1 cellular context compared by ENCODE assay signal in the genomic region with DNA sequence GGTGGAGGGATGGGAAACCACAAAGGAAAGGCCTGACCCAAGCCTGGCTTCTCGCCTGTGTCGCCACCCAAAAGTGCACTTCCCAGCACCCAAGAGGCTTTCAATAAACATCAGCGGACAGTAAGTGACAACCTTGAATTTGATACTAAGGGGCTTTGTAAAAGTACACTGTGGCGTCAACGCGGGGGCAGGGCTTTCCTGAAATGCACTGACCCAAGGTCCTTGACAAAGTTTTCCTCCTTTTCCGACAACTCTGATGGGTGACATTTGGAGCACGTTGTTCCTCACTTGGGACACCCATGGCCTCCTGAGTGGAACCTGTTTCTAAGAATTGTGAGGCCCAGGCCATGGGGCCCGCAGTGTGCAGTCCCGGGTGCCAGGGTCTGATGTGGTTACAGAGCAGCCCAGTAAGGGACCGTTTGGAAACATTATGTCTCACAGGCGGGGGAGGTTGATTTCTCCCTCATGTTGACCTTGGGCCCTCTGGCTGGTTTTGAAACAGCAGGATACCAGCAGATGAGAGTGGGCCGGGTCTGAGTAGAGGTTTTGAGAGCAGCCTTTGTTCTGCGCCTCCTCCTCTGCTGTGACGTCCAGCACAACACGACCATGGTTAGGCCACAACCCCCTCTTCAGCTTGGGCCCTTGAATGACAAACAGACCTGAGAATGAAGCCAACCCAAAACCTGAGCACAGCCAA.
TF ChIP-seq lines count a peak whose summit lies in the region.

No MANE protein-coding gene starts in this region.

TF ChIP-seq in HepG2, 621 proteins besides CTCF, POLR2A, EP300 and RAD21 (continued from another document and continues in another):
- TF ChIP-seq, protein P1, sequence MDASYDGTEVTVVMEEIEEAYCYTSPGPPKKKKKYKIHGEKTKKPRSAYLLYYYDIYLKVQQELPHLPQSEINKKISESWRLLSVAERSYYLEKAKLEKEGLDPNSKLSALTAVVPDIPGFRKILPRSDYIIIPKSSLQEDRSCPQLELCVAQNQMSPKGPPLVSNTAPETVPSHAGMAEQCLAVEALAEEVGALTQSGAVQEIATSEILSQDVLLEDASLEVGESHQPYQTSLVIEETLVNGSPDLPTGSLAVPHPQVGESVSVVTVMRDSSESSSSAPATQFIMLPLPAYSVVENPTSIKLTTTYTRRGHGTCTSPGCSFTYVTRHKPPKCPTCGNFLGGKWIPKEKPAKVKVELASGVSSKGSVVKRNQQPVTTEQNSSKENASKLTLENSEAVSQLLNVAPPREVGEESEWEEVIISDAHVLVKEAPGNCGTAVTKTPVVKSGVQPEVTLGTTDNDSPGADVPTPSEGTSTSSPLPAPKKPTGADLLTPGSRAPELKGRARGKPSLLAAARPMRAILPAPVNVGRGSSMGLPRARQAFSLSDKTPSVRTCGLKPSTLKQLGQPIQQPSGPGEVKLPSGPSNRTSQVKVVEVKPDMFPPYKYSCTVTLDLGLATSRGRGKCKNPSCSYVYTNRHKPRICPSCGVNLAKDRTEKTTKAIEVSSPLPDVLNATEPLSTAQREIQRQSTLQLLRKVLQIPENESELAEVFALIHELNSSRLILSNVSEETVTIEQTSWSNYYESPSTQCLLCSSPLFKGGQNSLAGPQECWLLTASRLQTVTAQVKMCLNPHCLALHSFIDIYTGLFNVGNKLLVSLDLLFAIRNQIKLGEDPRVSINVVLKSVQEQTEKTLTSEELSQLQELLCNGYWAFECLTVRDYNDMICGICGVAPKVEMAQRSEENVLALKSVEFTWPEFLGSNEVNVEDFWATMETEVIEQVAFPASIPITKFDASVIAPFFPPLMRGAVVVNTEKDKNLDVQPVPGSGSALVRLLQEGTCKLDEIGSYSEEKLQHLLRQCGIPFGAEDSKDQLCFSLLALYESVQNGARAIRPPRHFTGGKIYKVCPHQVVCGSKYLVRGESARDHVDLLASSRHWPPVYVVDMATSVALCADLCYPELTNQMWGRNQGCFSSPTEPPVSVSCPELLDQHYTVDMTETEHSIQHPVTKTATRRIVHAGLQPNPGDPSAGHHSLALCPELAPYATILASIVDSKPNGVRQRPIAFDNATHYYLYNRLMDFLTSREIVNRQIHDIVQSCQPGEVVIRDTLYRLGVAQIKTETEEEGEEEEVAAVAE (CRISPR knock-in tag; IDR thresholded peaks at IDR 0.05; ENCODE audit: borderline replicate concordance): no peak; the same call in 1 of the 2 replicates
- TF ChIP-seq DNMT1 (CRISPR knock-in tag; IDR thresholded peaks at IDR 0.05): no peak
- TF ChIP-seq JUNB (CRISPR knock-in tag; IDR thresholded peaks at IDR 0.05; ENCODE audit: borderline replicate concordance): no peak
- TF ChIP-seq POLR2AphosphoS2 (IDR thresholded peaks at IDR 0.05; ENCODE audit: low read depth, low read length): no peak
- no peak for TF ChIP-seq ZNF343 (CRISPR knock-in tag; IDR thresholded peaks at IDR 0.05)
- no peak; the same call in 1 of the 2 replicates for TF ChIP-seq GZF1 (CRISPR knock-in tag; IDR thresholded peaks at IDR 0.05)
- TF ChIP-seq ZKSCAN1 (IDR thresholded peaks at IDR 0.05; ENCODE audit: low read length): no peak
- TF ChIP-seq, protein P2, sequence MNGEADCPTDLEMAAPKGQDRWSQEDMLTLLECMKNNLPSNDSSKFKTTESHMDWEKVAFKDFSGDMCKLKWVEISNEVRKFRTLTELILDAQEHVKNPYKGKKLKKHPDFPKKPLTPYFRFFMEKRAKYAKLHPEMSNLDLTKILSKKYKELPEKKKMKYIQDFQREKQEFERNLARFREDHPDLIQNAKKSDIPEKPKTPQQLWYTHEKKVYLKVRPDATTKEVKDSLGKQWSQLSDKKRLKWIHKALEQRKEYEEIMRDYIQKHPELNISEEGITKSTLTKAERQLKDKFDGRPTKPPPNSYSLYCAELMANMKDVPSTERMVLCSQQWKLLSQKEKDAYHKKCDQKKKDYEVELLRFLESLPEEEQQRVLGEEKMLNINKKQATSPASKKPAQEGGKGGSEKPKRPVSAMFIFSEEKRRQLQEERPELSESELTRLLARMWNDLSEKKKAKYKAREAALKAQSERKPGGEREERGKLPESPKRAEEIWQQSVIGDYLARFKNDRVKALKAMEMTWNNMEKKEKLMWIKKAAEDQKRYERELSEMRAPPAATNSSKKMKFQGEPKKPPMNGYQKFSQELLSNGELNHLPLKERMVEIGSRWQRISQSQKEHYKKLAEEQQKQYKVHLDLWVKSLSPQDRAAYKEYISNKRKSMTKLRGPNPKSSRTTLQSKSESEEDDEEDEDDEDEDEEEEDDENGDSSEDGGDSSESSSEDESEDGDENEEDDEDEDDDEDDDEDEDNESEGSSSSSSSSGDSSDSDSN (CRISPR knock-in tag; IDR thresholded peaks at IDR 0.05): no peak
- TF ChIP-seq NONO (IDR thresholded peaks at IDR 0.05): no peak
- no peak; the same call in 1 of the 2 replicates for TF ChIP-seq NONO (CRISPR knock-in tag; conservative IDR thresholded peaks at IDR 0.05)
- TF ChIP-seq ZNF101 (CRISPR knock-in tag; IDR thresholded peaks at IDR 0.05; ENCODE audit: borderline replicate concordance, low read depth): no peak
- TF ChIP-seq ZBTB42 (CRISPR knock-in tag; IDR thresholded peaks at IDR 0.05): no peak
- TF ChIP-seq SRSF4 (IDR thresholded peaks at IDR 0.05; ENCODE audit: low read depth, low read length, poor library complexity, severe bottlenecking): no peak
- TF ChIP-seq, protein P3, sequence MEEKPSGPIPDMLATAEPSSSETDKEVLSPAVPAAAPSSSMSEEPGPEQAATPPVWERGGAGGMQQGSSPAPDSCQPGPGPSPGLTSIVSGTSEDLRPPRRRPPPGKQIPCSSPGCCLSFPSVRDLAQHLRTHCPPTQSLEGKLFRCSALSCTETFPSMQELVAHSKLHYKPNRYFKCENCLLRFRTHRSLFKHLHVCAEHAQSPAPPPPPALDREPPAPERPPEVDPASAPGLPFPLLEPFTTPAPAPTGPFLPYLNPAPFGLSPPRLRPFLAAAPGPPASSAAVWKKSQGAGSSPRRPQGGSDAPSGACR (CRISPR knock-in tag; IDR thresholded peaks at IDR 0.05): 0 out of 2 replicates have a peak, but pooled peaks have one; percentile 43
- no peak for TF ChIP-seq FOXA1 (IDR thresholded peaks at IDR 0.05)
- peak; percentile 80 for TF ChIP-seq FOXA1 (CRISPR knock-in tag; IDR thresholded peaks at IDR 0.05)
- TF ChIP-seq AGO2 (optimal IDR thresholded peaks at IDR 0.05; ENCODE audit: low read depth, low read length): no peak
- TF ChIP-seq, protein P4, sequence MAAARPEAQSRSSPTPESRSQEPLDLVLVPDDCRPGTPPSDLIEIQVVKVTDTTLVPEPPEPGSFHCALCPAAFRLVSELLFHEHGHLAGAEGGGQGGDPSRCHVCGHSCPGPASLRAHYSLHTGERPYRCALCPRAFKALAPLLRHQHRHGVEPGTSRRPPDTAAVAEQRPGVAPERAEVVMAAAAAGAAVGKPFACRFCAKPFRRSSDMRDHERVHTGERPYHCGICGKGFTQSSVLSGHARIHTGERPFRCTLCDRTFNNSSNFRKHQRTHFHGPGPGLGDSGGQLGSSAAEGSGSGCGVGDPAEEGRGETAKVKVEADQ (CRISPR knock-in tag; IDR thresholded peaks at IDR 0.05; ENCODE audit: borderline replicate concordance): no peak
- TF ChIP-seq BHLHE40 (IDR thresholded peaks at IDR 0.05; ENCODE audit: low read length): no peak
- TF ChIP-seq SP4 (CRISPR knock-in tag; IDR thresholded peaks at IDR 0.05): peak; percentile 46; the same call in 1 of the 2 replicates
- no peak for TF ChIP-seq MTF1 (CRISPR knock-in tag; IDR thresholded peaks at IDR 0.05)
- peak; percentile 96 for TF ChIP-seq BCL6 (CRISPR knock-in tag; IDR thresholded peaks at IDR 0.05)
- peak; percentile 59 for TF ChIP-seq SKI (IDR thresholded peaks at IDR 0.05; ENCODE audit: partially characterized antibody)
- TF ChIP-seq KLF16 (CRISPR knock-in tag; IDR thresholded peaks at IDR 0.05): 0 out of 4 replicates have a peak, but pooled peaks of 1 of the 2 experiments have one; percentile 49
- no peak for TF ChIP-seq MLLT10 (CRISPR knock-in tag; IDR thresholded peaks at IDR 0.05)
- TF ChIP-seq XRCC5 (optimal IDR thresholded peaks at IDR 0.05; ENCODE audit: low read length): peak; percentile 80
- TF ChIP-seq TMF1 (CRISPR knock-in tag; IDR thresholded peaks at IDR 0.05; ENCODE audit: low read depth): no peak
- TF ChIP-seq, protein P5, sequence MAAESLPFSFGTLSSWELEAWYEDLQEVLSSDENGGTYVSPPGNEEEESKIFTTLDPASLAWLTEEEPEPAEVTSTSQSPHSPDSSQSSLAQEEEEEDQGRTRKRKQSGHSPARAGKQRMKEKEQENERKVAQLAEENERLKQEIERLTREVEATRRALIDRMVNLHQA (CRISPR knock-in tag; IDR thresholded peaks at IDR 0.05): no peak
- TF ChIP-seq ZNF326 (CRISPR knock-in tag; IDR thresholded peaks at IDR 0.05; ENCODE audit: borderline replicate concordance): no peak
- TF ChIP-seq, protein P6, sequence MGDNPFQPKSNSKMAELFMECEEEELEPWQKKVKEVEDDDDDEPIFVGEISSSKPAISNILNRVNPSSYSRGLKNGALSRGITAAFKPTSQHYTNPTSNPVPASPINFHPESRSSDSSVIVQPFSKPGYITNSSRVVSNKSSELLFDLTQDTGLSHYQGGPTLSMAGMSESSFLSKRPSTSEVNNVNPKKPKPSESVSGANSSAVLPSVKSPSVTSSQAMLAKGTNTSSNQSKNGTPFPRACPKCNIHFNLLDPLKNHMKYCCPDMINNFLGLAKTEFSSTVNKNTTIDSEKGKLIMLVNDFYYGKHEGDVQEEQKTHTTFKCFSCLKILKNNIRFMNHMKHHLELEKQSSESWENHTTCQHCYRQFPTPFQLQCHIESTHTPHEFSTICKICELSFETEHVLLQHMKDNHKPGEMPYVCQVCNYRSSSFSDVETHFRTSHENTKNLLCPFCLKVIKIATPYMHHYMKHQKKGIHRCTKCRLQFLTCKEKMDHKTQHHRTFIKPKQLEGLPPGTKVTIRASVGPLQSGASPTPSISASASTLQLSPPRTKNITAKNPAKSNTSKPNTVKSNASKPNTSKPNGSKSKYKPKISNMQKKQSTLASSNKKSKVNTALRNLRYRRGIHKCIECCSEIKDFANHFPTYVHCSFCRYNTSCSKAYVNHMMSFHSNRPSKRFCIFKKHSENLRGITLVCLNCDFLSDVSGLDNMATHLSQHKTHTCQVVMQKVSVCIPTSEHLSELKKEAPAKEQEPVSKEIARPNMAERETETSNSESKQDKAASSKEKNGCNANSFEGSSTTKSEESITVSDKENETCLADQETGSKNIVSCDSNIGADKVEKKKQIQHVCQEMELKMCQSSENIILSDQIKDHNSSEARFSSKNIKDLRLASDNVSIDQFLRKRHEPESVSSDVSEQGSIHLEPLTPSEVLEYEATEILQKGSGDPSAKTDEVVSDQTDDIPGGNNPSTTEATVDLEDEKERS (CRISPR knock-in tag; IDR thresholded peaks at IDR 0.05): peak; percentile 54; the same call in 1 of the 2 replicates
- peak; percentile 6 for TF ChIP-seq SMC3 (IDR thresholded peaks at IDR 0.05; ENCODE audit: low read length)
- TF ChIP-seq MTF2 (CRISPR knock-in tag; IDR thresholded peaks at IDR 0.05; ENCODE audit: borderline replicate concordance): no peak
- TF ChIP-seq, protein P7, sequence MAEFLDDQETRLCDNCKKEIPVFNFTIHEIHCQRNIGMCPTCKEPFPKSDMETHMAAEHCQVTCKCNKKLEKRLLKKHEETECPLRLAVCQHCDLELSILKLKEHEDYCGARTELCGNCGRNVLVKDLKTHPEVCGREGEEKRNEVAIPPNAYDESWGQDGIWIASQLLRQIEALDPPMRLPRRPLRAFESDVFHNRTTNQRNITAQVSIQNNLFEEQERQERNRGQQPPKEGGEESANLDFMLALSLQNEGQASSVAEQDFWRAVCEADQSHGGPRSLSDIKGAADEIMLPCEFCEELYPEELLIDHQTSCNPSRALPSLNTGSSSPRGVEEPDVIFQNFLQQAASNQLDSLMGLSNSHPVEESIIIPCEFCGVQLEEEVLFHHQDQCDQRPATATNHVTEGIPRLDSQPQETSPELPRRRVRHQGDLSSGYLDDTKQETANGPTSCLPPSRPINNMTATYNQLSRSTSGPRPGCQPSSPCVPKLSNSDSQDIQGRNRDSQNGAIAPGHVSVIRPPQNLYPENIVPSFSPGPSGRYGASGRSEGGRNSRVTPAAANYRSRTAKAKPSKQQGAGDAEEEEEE (CRISPR knock-in tag; IDR thresholded peaks at IDR 0.05; ENCODE audit: borderline replicate concordance): no peak
- no peak for TF ChIP-seq PLRG1 (conservative IDR thresholded peaks at IDR 0.05)
- peak; percentile 65 for TF ChIP-seq ISL2 (CRISPR knock-in tag; IDR thresholded peaks at IDR 0.05)
- 0 out of 2 replicates have a peak, but pooled peaks have one; percentile 39 for TF ChIP-seq ELF4 (CRISPR knock-in tag; IDR thresholded peaks at IDR 0.05; ENCODE audit: borderline replicate concordance)
- TF ChIP-seq ETV5 (CRISPR knock-in tag; IDR thresholded peaks at IDR 0.05; ENCODE audit: borderline replicate concordance): no peak
- 0 out of 2 replicates have a peak, but pooled peaks have one; percentile 54 for TF ChIP-seq ZNF761 (CRISPR knock-in tag; conservative IDR thresholded peaks at IDR 0.05)
- no peak for TF ChIP-seq CENPT (CRISPR knock-in tag; IDR thresholded peaks at IDR 0.05; ENCODE audit: low read depth)
- peak; percentile 86 for TF ChIP-seq ZNF331 (CRISPR knock-in tag; IDR thresholded peaks at IDR 0.05)
- 0 out of 2 replicates have a peak, but pooled peaks have one; percentile 14 for TF ChIP-seq FOXC1 (CRISPR knock-in tag; IDR thresholded peaks at IDR 0.05; ENCODE audit: borderline replicate concordance)
- TF ChIP-seq EHMT2 (IDR thresholded peaks at IDR 0.05; ENCODE audit: borderline replicate concordance, low read depth, low read length): no peak
- TF ChIP-seq, protein P8, sequence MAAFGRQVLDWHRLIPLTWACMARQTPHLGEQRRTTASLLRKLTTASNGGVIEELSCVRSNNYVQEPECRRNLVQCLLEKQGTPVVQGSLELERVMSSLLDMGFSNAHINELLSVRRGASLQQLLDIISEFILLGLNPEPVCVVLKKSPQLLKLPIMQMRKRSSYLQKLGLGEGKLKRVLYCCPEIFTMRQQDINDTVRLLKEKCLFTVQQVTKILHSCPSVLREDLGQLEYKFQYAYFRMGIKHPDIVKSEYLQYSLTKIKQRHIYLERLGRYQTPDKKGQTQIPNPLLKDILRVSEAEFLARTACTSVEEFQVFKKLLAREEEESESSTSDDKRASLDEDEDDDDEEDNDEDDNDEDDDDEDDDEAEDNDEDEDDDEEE (CRISPR knock-in tag; IDR thresholded peaks at IDR 0.05): no peak
- no peak for TF ChIP-seq TGIF2 (CRISPR knock-in tag; IDR thresholded peaks at IDR 0.05)
- no peak for TF ChIP-seq ZNF17 (CRISPR knock-in tag; IDR thresholded peaks at IDR 0.05)
- peak; percentile 87 for TF ChIP-seq SIX4 (CRISPR knock-in tag; IDR thresholded peaks at IDR 0.05)
- TF ChIP-seq, protein P9, sequence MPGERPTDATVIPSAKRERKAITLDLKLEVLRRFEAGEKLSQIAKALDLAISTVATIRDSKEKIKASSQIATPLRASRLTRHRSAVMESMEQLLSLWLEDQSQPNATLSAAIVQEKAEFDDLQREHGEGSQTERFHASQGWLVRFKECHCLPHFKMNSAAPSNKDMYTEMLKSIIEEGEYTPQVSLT (CRISPR knock-in tag; IDR thresholded peaks at IDR 0.05; ENCODE audit: borderline replicate concordance, low read depth): no peak
- peak; percentile 76 for TF ChIP-seq NR2F6 (IDR thresholded peaks at IDR 0.05)
- TF ChIP-seq NR2F6 (CRISPR knock-in tag; IDR thresholded peaks at IDR 0.05): peak; percentile 62
- no peak for TF ChIP-seq ZNF75D (CRISPR knock-in tag; IDR thresholded peaks at IDR 0.05; ENCODE audit: borderline replicate concordance)
- no peak for TF ChIP-seq CENPX (CRISPR knock-in tag; IDR thresholded peaks at IDR 0.05)
- TF ChIP-seq HNRNPK (IDR thresholded peaks at IDR 0.05; ENCODE audit: low read depth, low read length, poor library complexity, severe bottlenecking): no peak
- TF ChIP-seq ZNF431 (CRISPR knock-in tag; IDR thresholded peaks at IDR 0.05; ENCODE audit: borderline replicate concordance, low read depth): no peak
- no peak for TF ChIP-seq NR1H2 (CRISPR knock-in tag; IDR thresholded peaks at IDR 0.05; ENCODE audit: borderline replicate concordance, low read depth)
- TF ChIP-seq ZNF713 (CRISPR knock-in tag; IDR thresholded peaks at IDR 0.05): no peak
- TF ChIP-seq ZNF33A (CRISPR knock-in tag; IDR thresholded peaks at IDR 0.05; ENCODE audit: borderline replicate concordance): no peak
